Comparison of ENCODE assay signal across 24 cellular contexts in the genomic region with DNA sequence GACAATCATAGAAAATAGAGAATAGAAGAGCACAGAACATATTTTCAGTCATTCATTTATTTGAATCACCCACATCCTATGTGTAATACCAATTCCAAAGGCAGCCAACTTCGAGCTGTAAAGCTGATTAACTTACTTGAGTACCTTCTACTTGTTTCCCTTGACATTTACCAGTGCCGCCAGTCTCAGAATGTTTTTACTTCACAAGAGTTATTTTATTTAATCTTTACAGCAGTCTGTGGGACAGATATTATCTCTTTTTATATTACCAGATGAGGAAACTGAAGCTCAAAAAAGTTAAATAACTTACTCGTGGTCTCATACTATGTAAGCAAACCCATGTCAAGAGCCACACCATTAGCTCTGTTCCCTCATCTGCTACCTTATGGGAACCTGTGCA.
"Had no signal": no experiment of that assay in that cellular context is flagged by ENCODE, and none has a peak within 500 bp of the region (broad histone marks: within the 10 kb centered on the region; RNA-seq: fewer than 3 reads in every experiment).

No MANE protein-coding gene starts in this region.

- H3K4me3 Mint-ChIP-seq: activated CD8-positive, alpha-beta T cell treated with anti-CD3 and anti-CD28 coated beads for 36 hours; activated naive CD4-positive, alpha-beta T cell treated with anti-CD3 and anti-CD28 coated beads for 36 hours; activated naive CD8-positive, alpha-beta T cell; activated T-helper 1 cell treated with anti-CD3 and anti-CD28 coated beads, Interleukin-12 subunit alpha, Interleukin-12 subunit beta, Interleukin-2, Interleukin-4 antibody, amounts not matched to agents 30 ng/mL and 10 ng/mL and 1 ng/mL, durations not matched to agents 14 hours and 24 hours and 36 hours had no signal

- H3K9me3 Mint-ChIP-seq: activated CD8-positive, alpha-beta T cell treated with anti-CD3 and anti-CD28 coated beads for 36 hours; activated naive CD4-positive, alpha-beta T cell treated with anti-CD3 and anti-CD28 coated beads for 36 hours had no signal

- FAIRE-seq: bronchial epithelial cell, K562 had no signal

- DNase-seq: activated CD4-positive, alpha-beta T cell treated with anti-CD3 and anti-CD28 coated beads for 4 hours; activated CD8-positive, alpha-beta memory T cell treated with anti-CD3 and anti-CD28 coated beads, Interleukin-2, amount 50 U/mL, for 4 hours; activated CD8-positive, alpha-beta T cell treated with anti-CD3 and anti-CD28 coated beads for 36 hours; activated gamma-delta T cell; activated naive CD4-positive, alpha-beta T cell treated with anti-CD3 and anti-CD28 coated beads for 36 hours; body of pancreas; central memory CD4-positive, alpha-beta T cell; Karpas-422; MM.1S; NCI-H1105; NCI-H1436; NCI-H1694 treated with DMSO at 0.1 percent for 48 hours; NCI-H2029 treated with DMSO at 0.1 percent for 48 hours; NCI-H345; NCI-H510A; NCI-H526 treated with DMSO at 0.1 percent for 48 hours; PC-9; SIG-M5 had no signal

- H3K4me3 ChIP-seq: ascending aorta, body of pancreas, K562, PC-9 had no signal

- H3K36me3 ChIP-seq: ascending aorta had no signal

- H3K27ac Mint-ChIP-seq: activated CD8-positive, alpha-beta T cell treated with anti-CD3 and anti-CD28 coated beads for 36 hours; activated naive CD4-positive, alpha-beta T cell treated with anti-CD3 and anti-CD28 coated beads for 36 hours; activated naive CD8-positive, alpha-beta T cell; activated T-helper 1 cell treated with anti-CD3 and anti-CD28 coated beads, Interleukin-12 subunit alpha, Interleukin-12 subunit beta, Interleukin-2, Interleukin-4 antibody, amounts not matched to agents 30 ng/mL and 10 ng/mL and 1 ng/mL, durations not matched to agents 14 hours and 24 hours and 36 hours had no signal

- H3K27ac ChIP-seq: ascending aorta, body of pancreas, PC-9 had no signal

- H3K9me3 ChIP-seq: ascending aorta, body of pancreas had no signal

- H3K4me1 ChIP-seq: ascending aorta had no signal

- H2AFZ ChIP-seq: PC-9 had no signal

- ATAC-seq: activated CD4-positive, CD25-positive, alpha-beta regulatory T cell treated with anti-CD3 and anti-CD28 coated beads, Interleukin-2, amount 50 U/mL, for 24 hours; activated CD8-positive, alpha-beta T cell treated with anti-CD3 and anti-CD28 coated beads for 36 hours; body of pancreas; K562 had no signal

- H3K4me2 ChIP-seq: PC-9 had no signal

- H3K27me3 ChIP-seq: ascending aorta, body of pancreas had no signal
